In genomic region chr1:28909198-28909597, GRCh38 we compare ENCODE assay signal across 34 cellular contexts.
"Had no signal": no experiment of that assay in that cellular context is flagged by ENCODE, and none has a peak within 500 bp of the region (broad histone marks: within the 10 kb centered on the region; RNA-seq: fewer than 3 reads in every experiment).

No MANE protein-coding gene starts in this region.

- H3K36me3 Mint-ChIP-seq: activated naive CD4-positive, alpha-beta T cell treated with anti-CD3 and anti-CD28 coated beads, Interleukin-2, amount 50 U/mL, for 72 hours had no signal

- H3K27ac ChIP-seq: adrenal gland, body of pancreas, brain microvascular endothelial cell, breast epithelium, VCaP had no signal

- H3K36me3 ChIP-seq: adrenal gland, brain microvascular endothelial cell, breast epithelium had no signal

- H3K4me3 ChIP-seq: adrenal gland, body of pancreas, breast epithelium had no signal

- DNase-seq: activated B cell treated with CpG ODN at 0.5 μM for 24 hours; activated CD4-positive, alpha-beta memory T cell treated with anti-CD3 and anti-CD28 coated beads for 36 hours; activated CD4-positive, alpha-beta T cell treated with anti-CD3 and anti-CD28 coated beads for 4 hours; activated CD4-positive, alpha-beta T cell treated with anti-CD3 and anti-CD28 coated beads, Interleukin-2, amount 10 ng/mL, durations not matched to agents 24 days and 14 days; activated CD4-positive, alpha-beta T cell treated with anti-CD3 and anti-CD28 coated beads, Interleukin-2, amount 50 U/mL, for 1 hour; activated CD4-positive, alpha-beta T cell treated with anti-CD3 and anti-CD28 coated beads, Interleukin-2, amount 50 U/mL, for 4 hours; activated CD4-positive, CD25-positive, alpha-beta regulatory T cell treated with anti-CD3 and anti-CD28 coated beads, Interleukin-2, amount 50 U/mL, for 72 hours; activated CD8-positive, alpha-beta T cell treated with anti-CD3 and anti-CD28 coated beads for 36 hours; activated effector memory CD4-positive, alpha-beta T cell treated with anti-CD3 and anti-CD28 coated beads, Interleukin-2, amount 50 U/mL, for 16 hours; activated gamma-delta T cell treated with Interleukin-2 at 50 U/mL for 16 hours; activated naive CD4-positive, alpha-beta T cell; activated naive CD4-positive, alpha-beta T cell treated with anti-CD3 and anti-CD28 coated beads, Interleukin-2, amount 50 U/mL, for 16 hours; activated naive CD8-positive, alpha-beta T cell treated with anti-CD3 and anti-CD28 coated beads for 36 hours; activated T-cell treated with anti-CD3 and anti-CD28 coated beads for 4 hours; activated T-cell treated with anti-CD3 and anti-CD28 coated beads, Interleukin-2, amount 50 U/mL, for 4 hours; activated T-cell treated with anti-CD3 and anti-CD28 coated beads, Interleukin-2, amount 50 U/mL, for 72 hours; amniotic stem cell; aorta; body of pancreas; brain microvascular endothelial cell; central memory CD4-positive, alpha-beta T cell; T-cell; T-helper 2 cell; T-helper 9 cell had no signal

- H3K27me3 Mint-ChIP-seq: activated B cell treated with CpG ODN at 0.5 μM for 24 hours; activated CD4-positive, alpha-beta memory T cell treated with anti-CD3 and anti-CD28 coated beads for 36 hours; activated CD4-positive, alpha-beta T cell treated with anti-CD3 and anti-CD28 coated beads, Interleukin-2, amount 10 ng/mL, durations not matched to agents 24 days and 14 days; activated CD8-positive, alpha-beta T cell treated with anti-CD3 and anti-CD28 coated beads for 36 hours; activated naive CD8-positive, alpha-beta T cell treated with anti-CD3 and anti-CD28 coated beads for 36 hours; activated T-helper 17 cell treated with anti-CD3 and anti-CD28 coated beads, Interleukin-2, amount 50 U/mL, for 72 hours; T-cell had no signal

- H3K27ac Mint-ChIP-seq: activated B cell treated with CpG ODN at 0.5 μM for 24 hours; activated CD4-positive, alpha-beta memory T cell treated with anti-CD3 and anti-CD28 coated beads for 36 hours; activated CD4-positive, alpha-beta T cell treated with anti-CD3 and anti-CD28 coated beads, Interleukin-2, amount 10 ng/mL, durations not matched to agents 24 days and 14 days; activated CD8-positive, alpha-beta T cell treated with anti-CD3 and anti-CD28 coated beads for 36 hours; activated naive CD4-positive, alpha-beta T cell treated with anti-CD3 and anti-CD28 coated beads, Interleukin-2, amount 50 U/mL, for 72 hours; activated naive CD8-positive, alpha-beta T cell treated with anti-CD3 and anti-CD28 coated beads for 36 hours; activated T-cell treated with anti-CD3 and anti-CD28 coated beads, Interleukin-2, amount 50 U/mL, for 72 hours; activated T-helper 1 cell treated with anti-CD3 and anti-CD28 coated beads, Interleukin-12 subunit alpha, Interleukin-12 subunit beta, Interleukin-2, Interleukin-4 antibody, amounts not matched to agents 30 ng/mL and 10 ng/mL and 1 ng/mL, durations not matched to agents 14 hours and 24 hours and 36 hours; activated T-helper 17 cell treated with anti-CD3 and anti-CD28 coated beads, Interleukin-2, amount 50 U/mL, for 72 hours; T-cell; T-helper 2 cell treated with Interferon-gamma antibody and Interleukin-4, amounts not matched to agents 5 μg/mL and 100 μg/mL, for 36 hours had no signal

- H3K9me3 Mint-ChIP-seq: activated CD4-positive, alpha-beta T cell treated with anti-CD3 and anti-CD28 coated beads, Interleukin-2, amount 10 ng/mL, durations not matched to agents 24 days and 14 days; activated naive CD4-positive, alpha-beta T cell treated with anti-CD3 and anti-CD28 coated beads, Interleukin-2, amount 50 U/mL, for 72 hours; activated T-cell treated with anti-CD3 and anti-CD28 coated beads, Interleukin-2, amount 50 U/mL, for 4 hours; activated T-helper 17 cell treated with anti-CD3 and anti-CD28 coated beads, Interleukin-2, amount 50 U/mL, for 72 hours; T-helper 2 cell treated with Interferon-gamma antibody and Interleukin-4, amounts not matched to agents 5 μg/mL and 100 μg/mL, for 36 hours had no signal

- H3K4me3 Mint-ChIP-seq: activated B cell treated with CpG ODN at 0.5 μM for 24 hours; activated CD4-positive, alpha-beta memory T cell treated with anti-CD3 and anti-CD28 coated beads for 36 hours; activated CD4-positive, alpha-beta T cell treated with anti-CD3 and anti-CD28 coated beads, Interleukin-2, amount 10 ng/mL, durations not matched to agents 24 days and 14 days; activated CD8-positive, alpha-beta T cell treated with anti-CD3 and anti-CD28 coated beads for 36 hours; activated naive CD8-positive, alpha-beta T cell treated with anti-CD3 and anti-CD28 coated beads for 36 hours; activated T-cell treated with anti-CD3 and anti-CD28 coated beads, Interleukin-2, amount 50 U/mL, for 4 hours; activated T-cell treated with anti-CD3 and anti-CD28 coated beads, Interleukin-2, amount 50 U/mL, for 72 hours; activated T-helper 1 cell treated with anti-CD3 and anti-CD28 coated beads, Interleukin-12 subunit alpha, Interleukin-12 subunit beta, Interleukin-2, Interleukin-4 antibody, amounts not matched to agents 30 ng/mL and 10 ng/mL and 1 ng/mL, durations not matched to agents 14 hours and 24 hours and 36 hours; activated T-helper 17 cell treated with anti-CD3 and anti-CD28 coated beads, Interleukin-2, amount 50 U/mL, for 72 hours; T-cell; T-helper 2 cell treated with Interferon-gamma antibody and Interleukin-4, amounts not matched to agents 5 μg/mL and 100 μg/mL, for 36 hours had no signal

- FAIRE-seq: astrocyte, colon, TTC549 had no signal

- ATAC-seq: activated CD8-positive, alpha-beta T cell treated with anti-CD3 and anti-CD28 coated beads for 36 hours; activated naive CD4-positive, alpha-beta T cell treated with anti-CD3 and anti-CD28 coated beads, Interleukin-2, amount 50 U/mL, for 72 hours; activated T-cell treated with anti-CD3 and anti-CD28 coated beads, Interleukin-2, amount 50 U/mL, for 4 hours; activated T-cell treated with anti-CD3 and anti-CD28 coated beads, Interleukin-2, amount 50 U/mL, for 72 hours; activated T-helper 17 cell treated with anti-CD3 and anti-CD28 coated beads, Interleukin-2, amount 50 U/mL, for 72 hours; body of pancreas; T-cell had no signal

- H3K9me3 ChIP-seq: adrenal gland, body of pancreas, breast epithelium had no signal

- H3K27me3 ChIP-seq: adrenal gland, body of pancreas, brain microvascular endothelial cell, breast epithelium had no signal

- H3K4me1 ChIP-seq: breast epithelium had no signal
